In the genomic region with DNA sequence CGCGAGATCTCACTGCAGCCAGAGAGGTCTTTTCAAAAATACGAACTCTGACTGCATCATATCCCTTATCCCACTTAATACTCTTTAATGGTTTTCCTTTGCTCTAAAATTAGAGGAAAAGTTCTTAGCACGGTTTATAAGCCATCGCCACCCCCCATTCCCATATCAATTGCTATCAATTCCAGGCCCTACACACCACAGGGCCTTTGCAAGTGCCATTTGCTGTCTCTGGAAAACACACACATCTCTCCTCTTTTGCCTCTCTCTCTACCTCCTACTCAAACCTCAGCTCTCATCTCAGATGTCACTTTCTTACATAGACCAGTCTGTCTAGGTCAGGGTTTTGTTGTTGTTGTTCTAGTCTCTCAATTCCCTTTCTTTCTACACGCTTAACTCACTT, we compare ENCODE assay signal across 20 cellular contexts. TPM values are rescaled to one million over a fixed set of nuclear protein-coding genes. Genes with fewer than 3 reads are reported as not detected.
DNase-seq lines count a peak whose midpoint lies in the region; ATAC-seq, FAIRE-seq and TF ChIP-seq lines count a peak whose summit lies in the region.
"Had no signal": no experiment of that assay in that cellular context is flagged by ENCODE, and none has a peak within 500 bp of the region (broad histone marks: within the 10 kb centered on the region; RNA-seq: fewer than 3 reads in every experiment).

No MANE protein-coding gene starts in this region.

- H3K79me2 ChIP-seq in GM12878 (ENCODE audit: control insufficient read depth, insufficient read depth, low read length) = no peaks in the 10 kb centered on the region

- peaks cover 38% of the 10 kb centered on the region for H3K4me1 Mint-ChIP-seq in Caco-2 (ENCODE audit: low read depth, unreplicated experiment)
- peaks cover 11 to 71% (median 58%) of the 10 kb centered on the region in 7 donors for H3K4me1 Mint-ChIP-seq in naive thymus-derived CD4-positive, alpha-beta T cell
- peaks cover 6% of the 10 kb centered on the region for H3K4me1 Mint-ChIP-seq in stimulated activated memory B cell treated with anti-CD40 and anti-IgM and Interleukin-4, amounts not matched to agents 10 μg/mL and 1 μg/mL and 100 μg/mL, for 72 hours

- RAD21 ChIA-PET in GM12878 (lab: Charles Lee; ENCODE audit: unreplicated experiment) = interaction anchor here (0.7 kb wide), 3 partner anchors 16 to 49 kb away, joined by 3 to 4 read pairs (median 3); no protein-coding TSS in a partner anchor

- TF ChIP-seq POLR2A in GM12878 (IDR thresholded peaks at IDR 0.05; ENCODE audit: low read depth, low read length) (no peak), ovary (IDR thresholded peaks at IDR 0.05) (no peak)

- H3K27ac ChIP-seq in GM12878 (ENCODE audit: control insufficient read depth, insufficient read depth) = no peak overlapping the region
- no peak overlapping the region for H3K27ac ChIP-seq in naive thymus-derived CD4-positive, alpha-beta T cell (ENCODE audit: low read depth, low read length)
- H3K27ac ChIP-seq in ovary = no peak overlapping the region
- no peak overlapping the region for H3K27ac ChIP-seq in colonic mucosa
- H3K27ac ChIP-seq in effector memory CD4-positive, alpha-beta T cell (ENCODE audit: insufficient read depth, low read length, poor library complexity, severe bottlenecking) = no peak overlapping the region
- H3K27ac ChIP-seq: 22Rv1, A549, C4-2B had no signal

- no peak overlapping the region for H3K4me2 ChIP-seq in GM12878 (ENCODE audit: control insufficient read depth, insufficient read depth)
- H3K4me2 ChIP-seq: A549, GM23338 had no signal

- H3K9ac ChIP-seq in GM12878 (ENCODE audit: control insufficient read depth, insufficient read depth, low read length) = no peak overlapping the region
- H3K9ac ChIP-seq in colonic mucosa (ENCODE audit: low read depth in 2 of 2, low read length in 2 of 2) = no peak overlapping the region

- no peak for TF ChIP-seq RAD21 in GM12878 (IDR thresholded peaks at IDR 0.05; ENCODE audit: insufficient read depth, low read depth, low read length)

- peak overlapping the region; percentile 18 for H3K27ac Mint-ChIP-seq in Caco-2 (ENCODE audit: unreplicated experiment)
- H3K27ac Mint-ChIP-seq in naive thymus-derived CD4-positive, alpha-beta T cell = peak overlapping the region in 7 of 9 donors; percentile 4 to 59 (median 21)
- no peak overlapping the region for H3K27ac Mint-ChIP-seq in stimulated activated memory B cell treated with anti-CD40 and anti-IgM and Interleukin-4, amounts not matched to agents 10 μg/mL and 1 μg/mL and 100 μg/mL, for 72 hours
- H3K27ac Mint-ChIP-seq: CD4-positive, alpha-beta T cell; GM23338; HFFc6 had no signal

- TF ChIP-seq CTCF in Caco-2 (IDR thresholded peaks at IDR 0.05; ENCODE audit: insufficient read depth in 1 of 2, low read depth in 1 of 2, low read length in 1 of 2, severe bottlenecking in 1 of 2, unreplicated experiment in 1 of 2) (no peak), GM12878 (IDR thresholded peaks at IDR 0.05 in 2 of 3, conservative IDR thresholded peaks at IDR 0.05 in 1 of 3; ENCODE audit: control insufficient read depth in 2 of 3, extremely low read depth in 1 of 3, insufficient read depth in 1 of 3, low read depth in 3 of 3, low read length in 3 of 3) (no peak), ovary (IDR thresholded peaks at IDR 0.05) (no peak), colonic mucosa (IDR thresholded peaks at IDR 0.05) (no peak)

- H4K20me1 ChIP-seq in GM12878 (ENCODE audit: control insufficient read depth, insufficient read depth) = no peaks in the 10 kb centered on the region

- H3K27me3 Mint-ChIP-seq in Caco-2 (ENCODE audit: insufficient read depth, unreplicated experiment) = no peaks in the 10 kb centered on the region
- H3K27me3 Mint-ChIP-seq in naive thymus-derived CD4-positive, alpha-beta T cell = peaks cover 0 to 17% (median 0%) of the 10 kb centered on the region in 5 donors
- peaks cover 51% of the 10 kb centered on the region for H3K27me3 Mint-ChIP-seq in stimulated activated memory B cell treated with anti-CD40 and anti-IgM and Interleukin-4, amounts not matched to agents 10 μg/mL and 1 μg/mL and 100 μg/mL, for 72 hours
- H3K27me3 Mint-ChIP-seq: CD4-positive, alpha-beta T cell had no signal

- no TSS peak for BruUV-seq in Caco-2 (replicated peaks; lab: Mats Ljungman, UMichigan)
- no TSS peak for BruUV-seq in GM12878 (replicated peaks; lab: Mats Ljungman, UMichigan)

- H3K4me3 ChIP-seq in Caco-2 (ENCODE audit: low read depth, low read length) = no peak overlapping the region
- no peak overlapping the region for H3K4me3 ChIP-seq in GM12878
- no peak overlapping the region for H3K4me3 ChIP-seq in naive thymus-derived CD4-positive, alpha-beta T cell (ENCODE audit: low read length)
- H3K4me3 ChIP-seq in ovary = no peak overlapping the region
- no peak overlapping the region for H3K4me3 ChIP-seq in colonic mucosa
- no peak overlapping the region for H3K4me3 ChIP-seq in effector memory CD4-positive, alpha-beta T cell (ENCODE audit: insufficient read depth, low read depth, low read length, poor library complexity, severe bottlenecking)
- H3K4me3 ChIP-seq: A549, GM23338 had no signal

- TF ChIP-seq EP300 in GM12878 (IDR thresholded peaks at IDR 0.05; ENCODE audit: borderline replicate concordance in 1 of 2, control insufficient read depth in 1 of 2, low read depth in 2 of 2, low read length in 2 of 2) (no peak), ovary (IDR thresholded peaks at IDR 0.05) (no peak)

- no peak for FAIRE-seq in GM12878 (lab: Jason Lieb, UNC)
- FAIRE-seq: A549, H54, HepG2 had no signal

- H3K27me3 ChIP-seq in Caco-2 (replicated peaks; ENCODE audit: control insufficient read depth, insufficient read depth, low read length) (no peaks in the 10 kb centered on the region), GM12878 (replicated peaks in 1 of 2; ENCODE audit: control insufficient read depth in 2 of 2, insufficient read depth in 2 of 2, low read length in 1 of 2) (no peaks in the 10 kb centered on the region; a peak in 1 of 4 replicates), ovary (no peaks in the 10 kb centered on the region), colonic mucosa (no peaks in the 10 kb centered on the region)
- H3K27me3 ChIP-seq in naive thymus-derived CD4-positive, alpha-beta T cell (ENCODE audit: control insufficient read depth in 2 of 2, insufficient read depth in 2 of 2, low read length in 2 of 2) = no peaks in the 10 kb centered on the region
- H3K27me3 ChIP-seq in effector memory CD4-positive, alpha-beta T cell (replicated peaks; ENCODE audit: control insufficient read depth, insufficient read depth, low read length, poor library complexity, severe bottlenecking) = no peaks in the 10 kb centered on the region

- no peak for DNase-seq in Caco-2
- no peak for DNase-seq in GM12878 (ENCODE audit: low read depth, low spot score)
- DNase-seq in naive thymus-derived CD4-positive, alpha-beta T cell = no peak
- DNase-seq in ovary = no peak
- no peak for DNase-seq in colonic mucosa
- DNase-seq in effector memory CD4-positive, alpha-beta T cell = no peak
- DNase-seq: AML-193; CD4-positive, alpha-beta T cell; DMS153; DMS79; GDM1; HCEC 1CT; HFFc6 had no signal

- in situ Hi-C loops in GM12878 (cut with MboI) = no loop called here

- 49% methylated on average over 6 of the region's 6 CpGs for WGBS in GM12878 (ENCODE audit: insufficient coverage, insufficient replicate concordance, low lambda C conversion rate, missing lambda C conversion rate)
- 91 to 96% (median 93%) methylated on average over 6 of the region's 6 CpGs for WGBS in ovary, 3 donors

- ATAC-seq in GM12878 = 0 out of 3 replicates have a peak, but pooled peaks have one; percentile 19
- ATAC-seq in naive thymus-derived CD4-positive, alpha-beta T cell = no peak
- ATAC-seq in stimulated activated memory B cell treated with anti-CD40 and anti-IgM and Interleukin-4, amounts not matched to agents 10 μg/mL and 1 μg/mL and 100 μg/mL, for 72 hours = peak; percentile 26
- ATAC-seq: A549, GM23338, HepG2 had no signal

- no peak overlapping the region for H3K4me3 Mint-ChIP-seq in Caco-2 (ENCODE audit: unreplicated experiment)
- peak overlapping the region in 1 of 10 donors; percentile 3 for H3K4me3 Mint-ChIP-seq in naive thymus-derived CD4-positive, alpha-beta T cell
- no peak overlapping the region for H3K4me3 Mint-ChIP-seq in stimulated activated memory B cell treated with anti-CD40 and anti-IgM and Interleukin-4, amounts not matched to agents 10 μg/mL and 1 μg/mL and 100 μg/mL, for 72 hours
- H3K4me3 Mint-ChIP-seq: CD4-positive, alpha-beta T cell; GM23338; HFFc6 had no signal

- POLR2A ChIA-PET in Caco-2 (lab: Charles Lee) (interaction anchor here (0.6 kb wide), 2 partner anchors 10 to 12 kb away, joined by 3 read pairs; a partner anchor contains a TSS), GM12878 (lab: Charles Lee) (interaction anchor here (0.6 to 0.9 kb wide), 3 partner anchors 9 to 503 kb away, joined by 3 read pairs; no protein-coding TSS in a partner anchor)
- POLR2A ChIA-PET in naive thymus-derived CD4-positive, alpha-beta T cell (lab: Charles Lee) = no interaction called here

- no peaks in the 10 kb centered on the region for H3K9me3 Mint-ChIP-seq in Caco-2 (ENCODE audit: unreplicated experiment)
- H3K9me3 Mint-ChIP-seq in naive thymus-derived CD4-positive, alpha-beta T cell = peaks cover 0 to 8% (median 0%) of the 10 kb centered on the region in 11 donors
- H3K9me3 Mint-ChIP-seq in stimulated activated memory B cell treated with anti-CD40 and anti-IgM and Interleukin-4, amounts not matched to agents 10 μg/mL and 1 μg/mL and 100 μg/mL, for 72 hours = no peaks in the 10 kb centered on the region
- H3K9me3 Mint-ChIP-seq: HFFc6 had no signal

- H2AFZ ChIP-seq in GM12878 (ENCODE audit: control insufficient read depth, low read depth, low read length) = no peak overlapping the region
- H2AFZ ChIP-seq: GM23338 had no signal

- intact Hi-C loops in Caco-2 (cut with micrococcal nuclease; ENCODE audit: unreplicated experiment) = no loop called here
- intact Hi-C loops in GM12878 (cut with micrococcal nuclease; ENCODE audit: unreplicated experiment) = no loop called here
- intact Hi-C loops in naive thymus-derived CD4-positive, alpha-beta T cell (cut with micrococcal nuclease) = no loop called here
- intact Hi-C loops in ovary (cut with DNase I) = no loop called here
- intact Hi-C loops in colonic mucosa (cut with DNase I) = no loop called here

- peaks cover 5% of the 10 kb centered on the region for H3K9me3 ChIP-seq in Caco-2
- no peaks in the 10 kb centered on the region; the same call in 2 of the 3 replicates for H3K9me3 ChIP-seq in GM12878 (replicated peaks; ENCODE audit: control insufficient read depth, insufficient read depth, low read length)
- H3K9me3 ChIP-seq in naive thymus-derived CD4-positive, alpha-beta T cell (ENCODE audit: control insufficient read depth in 2 of 3, low read length in 3 of 3) = no peaks in the 10 kb centered on the region
- no peaks in the 10 kb centered on the region for H3K9me3 ChIP-seq in ovary
- no peaks in the 10 kb centered on the region for H3K9me3 ChIP-seq in colonic mucosa
- H3K9me3 ChIP-seq in effector memory CD4-positive, alpha-beta T cell (ENCODE audit: control insufficient read depth, low read length) = no peaks in the 10 kb centered on the region
- H3K9me3 ChIP-seq: A549 had no signal

- H3K36me3 ChIP-seq in Caco-2 (ENCODE audit: control insufficient read depth, insufficient read depth, low read length) (0 out of 2 replicates have a peak, but pooled peaks cover 1% of the 10 kb centered on the region), GM12878 (ENCODE audit: control insufficient read depth in 2 of 2, insufficient read depth in 2 of 2, low read length in 1 of 2) (no peaks in the 10 kb centered on the region), ovary (no peaks in the 10 kb centered on the region), colonic mucosa (no peaks in the 10 kb centered on the region)
- H3K36me3 ChIP-seq in naive thymus-derived CD4-positive, alpha-beta T cell (ENCODE audit: control insufficient read depth in 2 of 3, insufficient read depth in 3 of 3, low read length in 3 of 3) = no peaks in the 10 kb centered on the region
- no peaks in the 10 kb centered on the region for H3K36me3 ChIP-seq in effector memory CD4-positive, alpha-beta T cell (ENCODE audit: control insufficient read depth, insufficient read depth, low read length)

- SMC1A ChIA-PET in GM12878 (lab: Charles Lee; ENCODE audit: uncharacterized antibody, unreplicated experiment) = interaction anchor here (0.6 to 1.9 kb wide), 6 partner anchors 9 to 285 kb away, joined by 3 to 5 read pairs (median 3); no protein-coding TSS in a partner anchor

- H3K4me1 ChIP-seq in Caco-2 (peaks cover 50% of the 10 kb centered on the region), GM12878 (ENCODE audit: control insufficient read depth, insufficient read depth, low read length) (peaks cover 13% of the 10 kb centered on the region), ovary (ENCODE audit: insufficient read depth) (no peaks in the 10 kb centered on the region), colonic mucosa (no peaks in the 10 kb centered on the region)
- peaks cover 0 to 15% of the 10 kb centered on the region in 2 donors for H3K4me1 ChIP-seq in naive thymus-derived CD4-positive, alpha-beta T cell (ENCODE audit: control insufficient read depth in 2 of 2, insufficient read depth in 2 of 2, low read length in 2 of 2)
- no peaks in the 10 kb centered on the region for H3K4me1 ChIP-seq in effector memory CD4-positive, alpha-beta T cell (ENCODE audit: control insufficient read depth, insufficient read depth, low read length, poor library complexity, severe bottlenecking)

- CTCF ChIA-PET in Caco-2 (lab: Charles Lee) = no interaction called here
- CTCF ChIA-PET in GM12878 (lab: Yijun Ruan, JAX) = interaction anchor here (0.5 to 1.1 kb wide), 4 partner anchors 15 to 540 kb away, joined by 3 to 6 read pairs (median 3); no protein-coding TSS in a partner anchor
- CTCF ChIA-PET in naive thymus-derived CD4-positive, alpha-beta T cell (lab: Charles Lee) = interaction anchor here (1.5 to 1.9 kb wide), 2 partner anchors 12 to 36 kb away, joined by 3 to 6 read pairs; no protein-coding TSS in a partner anchor

- peaks cover 29% of the 10 kb centered on the region for H3K36me3 Mint-ChIP-seq in Caco-2 (ENCODE audit: insufficient read depth, unreplicated experiment)
- peaks cover 0 to 13% (median 7%) of the 10 kb centered on the region in 5 donors for H3K36me3 Mint-ChIP-seq in naive thymus-derived CD4-positive, alpha-beta T cell
- H3K36me3 Mint-ChIP-seq in stimulated activated memory B cell treated with anti-CD40 and anti-IgM and Interleukin-4, amounts not matched to agents 10 μg/mL and 1 μg/mL and 100 μg/mL, for 72 hours = no peaks in the 10 kb centered on the region

RNA-seq across cellular contexts. Expression of a gene that starts 9.8 kb away (rescaled TPM):
- total RNA-seq in Caco-2 (2022) (44.9 and 45.5 TPM in 2 replicates), GM12878 (2014; rRNA removed) (1.7 and 1.9 TPM in 2 replicates), GM12878 (2014; rRNA removed; fragmentation: Illumina TruSeq; extraction: Trizol) (0.67 and 0.88 TPM in 2 replicates), GM12878 (2021) (2.4 and 3.0 TPM in 2 replicates), ovary (10 to 100 TPM in 1 of 7 donors, 1 to 10 TPM in 6; 3.7 to 31.0 (median 6.9) TPM), colonic mucosa (10 to 100 TPM; 85.7 to 89.5 TPM)
- total RNA-seq in GM12878 (2013; cell fraction: nucleolus; rRNA removed) = 117 and 146 TPM in 2 replicates
- 0.80 TPM for polyA plus RNA-seq in GM12878 (2011; ENCODE audit: low read depth)
- polyA plus RNA-seq in GM12878 (2011; rRNA removed) (0.14 and 0.42 TPM in 2 replicates), GM12878 (2014; fragmentation: Illumina TruSeq; extraction: Trizol) (0.33 and 0.94 TPM in 2 replicates), GM12878 (2014; fragmentation: Nextera tagmentation; extraction: Ambion mirVana) (under 1 TPM; 0.20 to 0.24 TPM), GM12878 (2014; rRNA removed) (1.1 and 1.4 TPM in 2 replicates), GM12878 (2016; fragmentation: Nextera tagmentation; extraction: Ambion mirVana) (under 1 TPM; 0.55 to 0.81 TPM), ovary (1 to 10 TPM; 2.3 to 4.2 TPM)
- polyA plus RNA-seq in GM12878 (2011; cell fraction: cytosol; rRNA removed) = 0.52 and 0.57 TPM in 2 replicates
- 1.6 and 1.9 TPM in 2 replicates for polyA plus RNA-seq in GM12878 (2011; cell fraction: nucleus; rRNA removed)
- polyA plus RNA-seq in GM12878 (2012) = 1.1 and 1.5 TPM in 2 replicates
- polyA minus RNA-seq in GM12878 (2011; rRNA and poly(A)+ RNA removed) = 1.0 and 1.3 TPM in 2 replicates
- not detected in 2 replicates for polyA minus RNA-seq in GM12878 (2011; cell fraction: cytosol; rRNA and poly(A)+ RNA removed)
- polyA minus RNA-seq in GM12878 (2011; cell fraction: nucleus; rRNA and poly(A)+ RNA removed) = 2.2 and 2.7 TPM in 2 replicates
- total RNA-seq in naive thymus-derived CD4-positive, alpha-beta T cell = 10 to 100 TPM in 4 of 5 experiments, 1 to 10 TPM in 1; 1.1 to 23.8 (median 20.0) TPM
- polyA plus RNA-seq in naive thymus-derived CD4-positive, alpha-beta T cell = 1 to 10 TPM; 1.4 to 5.9 TPM
